ENCODE assay signal across 23 cellular contexts in genomic region chrX:31969714-31970113, GRCh38.
"Had no signal": no experiment of that assay in that cellular context is flagged by ENCODE, and none has a peak within 500 bp of the region (broad histone marks: within the 10 kb centered on the region; RNA-seq: fewer than 3 reads in every experiment).

No MANE protein-coding gene starts in this region.

- H3K27me3 Mint-ChIP-seq: activated CD4-positive, alpha-beta T cell treated with anti-CD3 and anti-CD28 coated beads for 36 hours; activated CD8-positive, alpha-beta memory T cell treated with anti-CD3 and anti-CD28 coated beads, Interleukin-2, amount 10 ng/mL, durations not matched to agents 7 days and 5 days; central memory CD8-positive, alpha-beta T cell; naive thymus-derived CD4-positive, alpha-beta T cell had no signal

- H3K4me3 Mint-ChIP-seq: activated CD4-positive, alpha-beta T cell treated with anti-CD3 and anti-CD28 coated beads for 36 hours; activated CD8-positive, alpha-beta memory T cell treated with anti-CD3 and anti-CD28 coated beads, Interleukin-2, amount 10 ng/mL, durations not matched to agents 7 days and 5 days; activated CD8-positive, alpha-beta T cell treated with anti-CD3 and anti-CD28 coated beads, Interleukin-2, amount 10 ng/mL, durations not matched to agents 7 days and 5 days; central memory CD8-positive, alpha-beta T cell; naive thymus-derived CD4-positive, alpha-beta T cell; neural progenitor cell had no signal

- ATAC-seq: activated CD4-positive, alpha-beta T cell treated with anti-CD3 and anti-CD28 coated beads for 36 hours; activated CD8-positive, alpha-beta memory T cell treated with anti-CD3 and anti-CD28 coated beads, Interleukin-2, amount 10 ng/mL, durations not matched to agents 7 days and 5 days; activated CD8-positive, alpha-beta T cell treated with anti-CD3 and anti-CD28 coated beads, Interleukin-2, amount 10 ng/mL, durations not matched to agents 7 days and 5 days; activated naive CD4-positive, alpha-beta T cell treated with anti-CD3 and anti-CD28 coated beads, Interleukin-2, amount 50 U/mL, for 72 hours; gastrocnemius medialis; naive thymus-derived CD4-positive, alpha-beta T cell; right cardiac atrium had no signal

- H3K36me3 Mint-ChIP-seq: activated CD8-positive, alpha-beta memory T cell treated with anti-CD3 and anti-CD28 coated beads, Interleukin-2, amount 10 ng/mL, durations not matched to agents 7 days and 5 days; activated naive CD4-positive, alpha-beta T cell treated with anti-CD3 and anti-CD28 coated beads, Interleukin-2, amount 50 U/mL, for 72 hours; naive thymus-derived CD4-positive, alpha-beta T cell; neural progenitor cell had no signal

- H3K9me3 Mint-ChIP-seq: activated T-helper 2 cell treated with anti-CD3 and anti-CD28 coated beads, Interferon-gamma antibody, Interleukin-2, Interleukin-4, amounts not matched to agents 10 μg/mL and 5 μg/mL and 100 μg/mL, durations not matched to agents 14 hours and 24 hours and 36 hours; neural progenitor cell had no signal

- H3K27ac Mint-ChIP-seq: activated CD4-positive, alpha-beta T cell treated with anti-CD3 and anti-CD28 coated beads for 36 hours; activated CD8-positive, alpha-beta memory T cell treated with anti-CD3 and anti-CD28 coated beads, Interleukin-2, amount 10 ng/mL, durations not matched to agents 7 days and 5 days; activated CD8-positive, alpha-beta T cell treated with anti-CD3 and anti-CD28 coated beads, Interleukin-2, amount 10 ng/mL, durations not matched to agents 7 days and 5 days; activated naive CD4-positive, alpha-beta T cell treated with anti-CD3 and anti-CD28 coated beads, Interleukin-2, amount 50 U/mL, for 72 hours; activated T-helper 2 cell treated with anti-CD3 and anti-CD28 coated beads, Interferon-gamma antibody, Interleukin-2, Interleukin-4, amounts not matched to agents 10 μg/mL and 5 μg/mL and 100 μg/mL, durations not matched to agents 14 hours and 24 hours and 36 hours; neural progenitor cell had no signal

- H3K4me1 Mint-ChIP-seq: activated CD4-positive, alpha-beta T cell treated with anti-CD3 and anti-CD28 coated beads for 36 hours; activated CD8-positive, alpha-beta memory T cell treated with anti-CD3 and anti-CD28 coated beads, Interleukin-2, amount 10 ng/mL, durations not matched to agents 7 days and 5 days; central memory CD8-positive, alpha-beta T cell; naive thymus-derived CD4-positive, alpha-beta T cell had no signal

- DNase-seq: activated CD4-positive, alpha-beta T cell treated with anti-CD3 and anti-CD28 coated beads for 36 hours; activated CD4-positive, CD25-positive, alpha-beta regulatory T cell; activated CD8-positive, alpha-beta memory T cell treated with anti-CD3 and anti-CD28 coated beads, Interleukin-2, amount 10 ng/mL, durations not matched to agents 7 days and 5 days; activated CD8-positive, alpha-beta T cell treated with anti-CD3 and anti-CD28 coated beads, Interleukin-2, amount 10 ng/mL, durations not matched to agents 7 days and 5 days; activated naive CD4-positive, alpha-beta T cell; activated T-cell treated with anti-CD3 and anti-CD28 coated beads, Interleukin-2, amount 50 U/mL, for 48 hours; anterior cingulate cortex; colonic mucosa; effector CD8-positive, alpha-beta T cell; gastrocnemius medialis; glutamatergic neuron; islet precursor cell; left ventricle myocardium inferior; naive thymus-derived CD4-positive, alpha-beta T cell; occipital lobe; right cardiac atrium; stimulated activated CD4-positive, alpha-beta T cell treated with anti-CD3 and anti-CD28 coated beads, Interleukin-2, amount 100 ng/mL, for 48 hours; stimulated activated naive CD4-positive, alpha-beta T cell treated with Interleukin-2 at 50 U/mL for 16 hours; T-helper 1 cell had no signal
